In the genomic region with DNA sequence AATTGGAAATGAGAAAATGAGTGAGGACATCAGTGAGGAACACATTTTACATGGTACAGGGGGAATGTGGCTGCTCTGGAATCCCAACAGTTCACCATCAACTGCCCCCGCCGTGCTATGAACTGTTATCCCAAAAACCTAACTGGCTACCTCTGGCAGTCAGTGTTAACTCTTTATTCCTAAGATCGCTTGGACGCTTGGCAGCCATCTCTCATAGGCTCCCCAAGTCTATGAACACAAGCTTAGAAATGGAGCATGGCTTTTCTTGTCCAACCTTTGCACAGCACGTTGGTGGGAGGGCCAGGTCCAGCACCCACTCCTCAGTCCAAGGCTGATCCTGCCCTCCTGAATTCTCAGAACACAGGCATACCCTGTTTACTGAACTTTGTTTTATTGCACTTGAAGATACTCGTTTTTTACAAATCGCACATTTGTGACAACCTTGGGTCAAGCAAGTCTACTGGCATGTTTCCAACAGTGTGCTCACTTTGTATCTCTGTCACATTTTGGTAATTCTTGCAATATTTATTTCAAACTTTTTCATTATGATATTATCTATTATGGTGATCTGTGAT, we compare ENCODE assay signal across 17 cellular contexts. TPM values are rescaled to one million over a fixed set of nuclear protein-coding genes. Genes with fewer than 3 reads are reported as not detected.
A peak's percentile ranks its signal among the peaks of the same experiment; 100 is the strongest.
DNase-seq lines count a peak whose midpoint lies in the region; ATAC-seq, FAIRE-seq and TF ChIP-seq lines count a peak whose summit lies in the region.
"Had no signal": no experiment of that assay in that cellular context is flagged by ENCODE, and none has a peak within 500 bp of the region (broad histone marks: within the 10 kb centered on the region; RNA-seq: fewer than 3 reads in every experiment).

No MANE protein-coding gene starts in this region.

- 0 out of 4 replicates have a peak, but pooled peaks of 1 of the 2 experiments have one; percentile 17 for TF ChIP-seq POLR2A in HepG2 (IDR thresholded peaks at IDR 0.05; ENCODE audit: insufficient read depth in 1 of 2, low read depth in 2 of 2, low read length in 2 of 2)
- TF ChIP-seq POLR2A in right lobe of liver (IDR thresholded peaks at IDR 0.05): no peak
- TF ChIP-seq POLR2A in K562 (conservative IDR thresholded peaks at IDR 0.05): no peak; the same call in 1 of the 2 replicates

- H3K9ac ChIP-seq in HepG2 (ENCODE audit: insufficient read depth, low read depth, low read length) (no peak overlapping the region), K562 (ENCODE audit: insufficient read depth in 1 of 2, low read depth in 2 of 2, low read length in 2 of 2) (no peak overlapping the region)

- no peaks in the 10 kb centered on the region for H3K27me3 Mint-ChIP-seq in nephron progenitor cell (ENCODE audit: low read depth, poor library complexity)

- intact Hi-C loops in HepG2 (cut with micrococcal nuclease; ENCODE audit: unreplicated experiment): no loop called here
- intact Hi-C loops in right lobe of liver (cut with DNase I): no loop called here
- intact Hi-C loops in K562 (cut with micrococcal nuclease): no loop called here

- in situ Hi-C loops in HepG2 (cut with HindIII; ENCODE audit: extremely low pct_ligation_motif_present, low pct_unique_long_range_greater_than_20kb) (no loop called here), K562 (cut with MboI) (no loop called here)

- H3K9me1 ChIP-seq in K562 (ENCODE audit: control insufficient read depth, insufficient read depth, low read length): no peaks in the 10 kb centered on the region

- H3K27ac ChIP-seq in HepG2 (ENCODE audit: extremely low read length, insufficient read depth, low read length): no peak overlapping the region
- H3K27ac ChIP-seq in right lobe of liver: no peak overlapping the region
- no peak overlapping the region for H3K27ac ChIP-seq in K562 (ENCODE audit: extremely low read depth, low read depth, low read length)

- H3K27ac Mint-ChIP-seq in nephron progenitor cell: peak overlapping the region; percentile 89
- H3K27ac Mint-ChIP-seq: CD4-positive, alpha-beta memory T cell; GM23338 had no signal

- peaks cover 33% of the 10 kb centered on the region for H3K36me3 Mint-ChIP-seq in nephron progenitor cell (ENCODE audit: low read depth)
- H3K36me3 Mint-ChIP-seq: CD4-positive, alpha-beta memory T cell had no signal

- TF ChIP-seq EP300 in HepG2 (IDR thresholded peaks at IDR 0.05; ENCODE audit: low read depth in 2 of 2, low read length in 2 of 2): no peak
- TF ChIP-seq EP300 in HepG2 (CRISPR knock-in tag; IDR thresholded peaks at IDR 0.05; ENCODE audit: borderline replicate concordance): no peak
- no peak for TF ChIP-seq EP300 in K562 (IDR thresholded peaks at IDR 0.05; ENCODE audit: low read length)

- 93% methylated on average over 7 of the region's 7 CpGs for WGBS in HepG2 (ENCODE audit: low lambda C conversion rate)
- 71% methylated on average over 7 of the region's 7 CpGs for whole genome bisulfite sequencing in right lobe of liver (ENCODE audit: insufficient coverage, low coverage, low lambda C conversion rate, missing lambda C conversion rate)
- 70% methylated on average over 7 of the region's 7 CpGs for WGBS in K562 (ENCODE audit: insufficient coverage, low coverage, missing lambda C conversion rate)

- POLR2A ChIA-PET in HepG2 (lab: Yijun Ruan, JAX) (no interaction called here), K562 (lab: Yijun Ruan, JAX) (interaction anchor here (0.6 kb wide), 1 partner anchor 17 kb away, joined by 3 read pairs; no protein-coding TSS in a partner anchor)

- peaks cover 6% of the 10 kb centered on the region for H3K4me1 Mint-ChIP-seq in nephron progenitor cell
- H3K4me1 Mint-ChIP-seq: GM23338 had no signal

- DNase-seq in HepG2 (ENCODE audit: low spot score): no peak
- DNase-seq in right lobe of liver: no peak
- no peak for DNase-seq in K562 (ENCODE audit: extremely low read depth in 1 of 4, low spot score in 3 of 4)
- no peak for DNase-seq in nephron progenitor cell
- no peak for DNase-seq in COLO829 (ENCODE audit: low spot score)
- DNase-seq: C1 segment of cervical spinal cord; CD4-positive, alpha-beta memory T cell; DMS 273 treated with DMSO at 0.1 percent for 48 hours; DMS79; EL; GDM1 had no signal

- CTCF ChIA-PET in HepG2 (lab: Yijun Ruan, JAX; ENCODE audit: low intra/inter-chr PET ratio, low total read pairs): no interaction called here
- CTCF ChIA-PET in K562 (lab: Yijun Ruan, JAX; ENCODE audit: low intra/inter-chr PET ratio): no interaction called here

- H3K36me3 ChIP-seq in HepG2 (replicated peaks in 1 of 2; ENCODE audit: control insufficient read depth in 1 of 2, insufficient read depth in 2 of 2, low read length in 2 of 2) (peaks cover 0 to 3% of the 10 kb centered on the region in 2 experiments; a peak in 1 of 5 replicates), right lobe of liver (no peaks in the 10 kb centered on the region), K562 (ENCODE audit: control insufficient read depth, insufficient read depth, low read length) (peaks cover 6% of the 10 kb centered on the region; the same call in 1 of the 3 replicates)

- H3K4me1 ChIP-seq in HepG2 (ENCODE audit: insufficient read depth, low read length) (no peaks in the 10 kb centered on the region), right lobe of liver (no peaks in the 10 kb centered on the region), K562 (replicated peaks in 1 of 2; ENCODE audit: control insufficient read depth in 2 of 2, insufficient read depth in 2 of 2, low read length in 2 of 2) (no peaks in the 10 kb centered on the region)
- H3K4me1 ChIP-seq: HAP-1 had no signal

- H2AFZ ChIP-seq in HepG2 (ENCODE audit: low read length): no peak overlapping the region
- H2AFZ ChIP-seq in K562 (ENCODE audit: low read depth, low read length): no peak overlapping the region
- H2AFZ ChIP-seq: GM23338 had no signal

- no peak for TF ChIP-seq CTCF in HepG2 (CRISPR knock-in tag; IDR thresholded peaks at IDR 0.05)
- no peak for TF ChIP-seq CTCF in right lobe of liver (IDR thresholded peaks at IDR 0.05)
- TF ChIP-seq CTCF in K562 (IDR thresholded peaks at IDR 0.05 in 2 of 3, conservative IDR thresholded peaks at IDR 0.05 in 1 of 3; ENCODE audit: insufficient read depth in 2 of 3, low read depth in 1 of 3, low read length in 3 of 3): no peak
- no peak for TF ChIP-seq CTCF in nephron progenitor cell (IDR thresholded peaks at IDR 0.05)

- H3K9me3 ChIP-seq in HepG2 (ENCODE audit: low read length) (no peaks in the 10 kb centered on the region), right lobe of liver (no peaks in the 10 kb centered on the region), K562 (replicated peaks; ENCODE audit: control insufficient read depth, insufficient read depth, low read depth, low read length) (no peaks in the 10 kb centered on the region)
- H3K9me3 ChIP-seq: HAP-1 had no signal

- no TSS peak for BruUV-seq in HepG2 (replicated peaks; lab: Mats Ljungman, UMichigan)
- BruUV-seq in K562 (replicated peaks; lab: Mats Ljungman, UMichigan): no TSS peak

- ATAC-seq in HepG2 (0 out of 3 replicates have a peak, but pooled peaks have one; percentile 3), right lobe of liver (no peak), K562 (no peak), SK-N-SH treated with all-trans-retinoic acid at 6 μM for 48 hours (no peak)
- ATAC-seq: GM12878, GM23338 had no signal

- TF ChIP-seq RAD21 in HepG2 (CRISPR knock-in tag; IDR thresholded peaks at IDR 0.05): no peak
- TF ChIP-seq RAD21 in K562 (CRISPR knock-in tag; conservative IDR thresholded peaks at IDR 0.05 in 1 of 2, IDR thresholded peaks at IDR 0.05 in 1 of 2): no peak

- no peaks in the 10 kb centered on the region for H3K9me3 Mint-ChIP-seq in nephron progenitor cell
- H3K9me3 Mint-ChIP-seq: CD4-positive, alpha-beta memory T cell; GM23338 had no signal

- H3K4me3 Mint-ChIP-seq in nephron progenitor cell: no peak overlapping the region
- H3K4me3 Mint-ChIP-seq: CD4-positive, alpha-beta memory T cell; GM23338 had no signal

- no peaks in the 10 kb centered on the region for H4K20me1 ChIP-seq in HepG2 (ENCODE audit: insufficient read depth, low read length)
- H4K20me1 ChIP-seq in K562 (replicated peaks; ENCODE audit: control insufficient read depth, insufficient read depth, low read length): no peaks in the 10 kb centered on the region

- H3K4me2 ChIP-seq in HepG2 (ENCODE audit: low read depth, low read length): no peak overlapping the region
- no peak overlapping the region for H3K4me2 ChIP-seq in K562 (ENCODE audit: insufficient read depth, low read length)
- H3K4me2 ChIP-seq: GM23338 had no signal

- no peaks in the 10 kb centered on the region; a peak in 1 of 5 replicates for H3K27me3 ChIP-seq in HepG2 (ENCODE audit: control insufficient read depth in 1 of 2, insufficient read depth in 2 of 2, low read length in 2 of 2)
- H3K27me3 ChIP-seq in right lobe of liver: no peaks in the 10 kb centered on the region
- H3K27me3 ChIP-seq in K562 (ENCODE audit: control insufficient read depth in 2 of 2, insufficient read depth in 2 of 2, low read length in 2 of 2): no peaks in the 10 kb centered on the region

- H3K79me2 ChIP-seq in HepG2 (ENCODE audit: insufficient read depth, low read length) (no peaks in the 10 kb centered on the region), K562 (ENCODE audit: control insufficient read depth, insufficient read depth, low read length) (no peaks in the 10 kb centered on the region)

- no peak overlapping the region for H3K4me3 ChIP-seq in HepG2 (replicated peaks in 1 of 3; ENCODE audit: insufficient read depth in 1 of 3, low read depth in 2 of 3, low read length in 3 of 3)
- no peak overlapping the region for H3K4me3 ChIP-seq in right lobe of liver
- H3K4me3 ChIP-seq in K562: no peak overlapping the region
- H3K4me3 ChIP-seq: GM12878, GM23338, HAP-1 had no signal

- FAIRE-seq in HepG2 (lab: Jason Lieb, UNC) (no peak), K562 (lab: Jason Lieb, UNC) (no peak)
- FAIRE-seq: D721Med, GM12878, H54 had no signal

RNA-seq across cellular contexts. Expression of gene SENP2, which starts 53.6 kb away (rescaled TPM):
- total RNA-seq in HepG2 (2016; rRNA removed; fragmentation: Illumina TruSeq; extraction: Trizol): 46.2 and 62.6 TPM in 2 replicates
- 36.4 and 46.1 TPM in 2 replicates for total RNA-seq in HepG2 (2016; cell fraction: cytosol; rRNA removed; fragmentation: Illumina TruSeq; extraction: Trizol; ENCODE audit: low read depth)
- total RNA-seq in HepG2 (2016; cell fraction: insoluble cytoplasmic fraction; rRNA removed; fragmentation: Illumina TruSeq; extraction: Trizol): 41.9 and 54.0 TPM in 2 replicates
- total RNA-seq in HepG2 (2016; cell fraction: membrane; rRNA removed; fragmentation: Illumina TruSeq; extraction: Trizol): 85.8 and 106 TPM in 2 replicates
- total RNA-seq in HepG2 (2016; cell fraction: nucleus; rRNA removed; fragmentation: Illumina TruSeq; extraction: Trizol): 28.8 and 30.0 TPM in 2 replicates
- polyA plus RNA-seq in HepG2 (2011; rRNA removed): 5.1 and 7.7 TPM in 2 replicates
- 3.1 and 3.7 TPM in 2 replicates for polyA plus RNA-seq in HepG2 (2011; cell fraction: cytosol; rRNA removed)
- 2.4 and 3.8 TPM in 2 replicates for polyA plus RNA-seq in HepG2 (2011; cell fraction: nucleus; rRNA removed)
- 16.8 and 20.9 TPM in 2 replicates for polyA plus RNA-seq in HepG2 (2012)
- 30.9 and 32.8 TPM in 2 replicates for polyA plus RNA-seq in HepG2 (2016; cell fraction: cytosol; fragmentation: Illumina TruSeq; extraction: Trizol; ENCODE audit: low read depth)
- polyA plus RNA-seq in HepG2 (2016; cell fraction: insoluble cytoplasmic fraction; fragmentation: Illumina TruSeq; extraction: Trizol; ENCODE audit: low read depth): 38.2 and 45.0 TPM in 2 replicates
- polyA plus RNA-seq in HepG2 (2016; cell fraction: membrane; fragmentation: Illumina TruSeq; extraction: Trizol; ENCODE audit: low read depth): 47.8 and 58.4 TPM in 2 replicates
- 20.1 and 22.2 TPM in 2 replicates for polyA plus RNA-seq in HepG2 (2016; cell fraction: nucleus; fragmentation: Illumina TruSeq; extraction: Trizol; ENCODE audit: insufficient read depth, low read depth)
- 2.7 and 11.4 TPM in 2 replicates for polyA minus RNA-seq in HepG2 (2011; rRNA and poly(A)+ RNA removed; ENCODE audit: low replicate concordance)
- polyA minus RNA-seq in HepG2 (2011; cell fraction: cytosol; rRNA and poly(A)+ RNA removed): 7.1 and 7.5 TPM in 2 replicates
- 8.8 and 13.1 TPM in 2 replicates for polyA minus RNA-seq in HepG2 (2011; cell fraction: nucleus; rRNA and poly(A)+ RNA removed)
- 10 to 100 TPM in 4 of 6 experiments, 1 to 10 TPM in 2; 7.8 to 26.8 (median 17.8) TPM for total RNA-seq in right lobe of liver
- 18.1 and 65.2 TPM in 2 replicates for total RNA-seq in K562 (2011; cell fraction: chromatin; rRNA removed; ENCODE audit: low replicate concordance)
- total RNA-seq in K562 (2011; cell fraction: nucleolus; rRNA removed): 9.0 and 9.1 TPM in 2 replicates
- 20.3 and 21.5 TPM in 2 replicates for total RNA-seq in K562 (2011; cell fraction: nucleoplasm; rRNA removed)
- 34.9 and 54.4 TPM in 2 replicates for total RNA-seq in K562 (2014; rRNA removed)
- total RNA-seq in K562 (2014; rRNA removed; fragmentation: Illumina TruSeq; extraction: Trizol): 48.8 and 57.6 TPM in 2 replicates
- 58.3 and 67.1 TPM in 2 replicates for total RNA-seq in K562 (2015; rRNA removed; fragmentation: Illumina TruSeq; extraction: Trizol)
- total RNA-seq in K562 (2021): 39.6 and 41.1 TPM in 2 replicates
- polyA plus RNA-seq in K562 (2011; rRNA removed): 18.0 and 20.8 TPM in 2 replicates
- 4.4 and 8.2 TPM in 2 replicates for polyA plus RNA-seq in K562 (2011; cell fraction: cytosol; rRNA removed)
- 6.3 and 9.4 TPM in 2 replicates for polyA plus RNA-seq in K562 (2011; cell fraction: nucleus; rRNA removed)
- 22.2 and 28.9 TPM in 2 replicates for polyA plus RNA-seq in K562 (2012)
- polyA plus RNA-seq in K562 (2014; fragmentation: Illumina TruSeq; extraction: Trizol): 37.2 and 50.0 TPM in 2 replicates
- 10 to 100 TPM; 11.8 to 17.8 TPM for polyA plus RNA-seq in K562 (2014; fragmentation: Nextera tagmentation; extraction: Ambion mirVana)
- polyA plus RNA-seq in K562 (2014; rRNA removed): 31.6 and 33.2 TPM in 2 replicates
- 29.4 and 33.3 TPM in 2 replicates for polyA minus RNA-seq in K562 (2011; rRNA and poly(A)+ RNA removed)
- polyA minus RNA-seq in K562 (2011; cell fraction: cytosol; rRNA and poly(A)+ RNA removed): 14.7 and 18.3 TPM in 2 replicates
- 5.7 and 8.9 TPM in 2 replicates for polyA minus RNA-seq in K562 (2011; cell fraction: nucleus; rRNA and poly(A)+ RNA removed)

Comparison
In these comparisons a context has a peak if more than half of its experiments do, and no peak if none do; other contexts are left out.
1. Of the 241 proteins assayed by ChIP-seq in both HepG2 and K562: peak only in HepG2: POLR2G and RBM22; only in K562: NFIC; in both: none; in neither: 237; mixed calls (peak in some experiments, not most) for 1.